In the genomic region with DNA sequence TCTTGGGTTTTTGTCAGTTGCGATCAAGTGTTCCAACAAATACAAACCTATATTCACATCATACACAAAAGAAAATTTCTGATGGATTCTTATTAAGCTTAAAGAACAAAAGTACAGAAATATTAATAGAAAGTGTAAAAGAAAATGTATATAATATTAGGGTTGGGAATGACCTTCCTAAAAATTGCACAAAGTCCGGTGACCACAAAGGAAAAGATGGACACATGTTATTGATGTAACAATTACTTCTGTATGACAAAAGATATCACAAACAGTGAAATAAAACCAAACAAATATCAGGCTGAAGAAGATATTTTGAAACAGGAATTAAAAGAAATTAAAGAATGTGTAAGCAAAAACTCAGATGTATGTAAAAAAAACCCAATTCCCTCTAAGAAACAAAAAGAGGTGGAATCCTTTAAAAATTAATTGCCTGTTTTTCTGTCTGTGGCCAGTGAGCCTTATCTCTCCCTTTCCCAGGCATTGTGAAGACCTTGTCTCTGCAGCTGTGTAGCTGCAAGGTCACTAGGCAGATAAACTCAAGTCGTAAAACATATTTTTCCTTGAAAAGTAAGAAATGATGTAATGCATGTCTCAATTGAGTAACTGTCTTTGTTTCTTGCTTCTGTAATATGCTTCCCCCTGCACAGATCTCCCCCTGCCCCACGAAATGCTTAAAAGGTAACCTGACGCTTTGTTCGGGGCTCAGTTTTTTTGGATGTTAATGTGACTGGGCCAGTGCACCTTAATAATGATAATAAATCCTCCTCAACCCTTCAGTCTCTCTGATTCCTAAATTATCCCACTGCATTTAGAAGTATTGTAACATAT, we compare ENCODE assay signal across 1 cellular context.
TF ChIP-seq lines count a peak whose summit lies in the region.

No MANE protein-coding gene starts in this region.

TF ChIP-seq in K562, 482 proteins besides CTCF, POLR2A, EP300 and RAD21 (continued from another document and continues in another):
- TF ChIP-seq, protein P1, sequence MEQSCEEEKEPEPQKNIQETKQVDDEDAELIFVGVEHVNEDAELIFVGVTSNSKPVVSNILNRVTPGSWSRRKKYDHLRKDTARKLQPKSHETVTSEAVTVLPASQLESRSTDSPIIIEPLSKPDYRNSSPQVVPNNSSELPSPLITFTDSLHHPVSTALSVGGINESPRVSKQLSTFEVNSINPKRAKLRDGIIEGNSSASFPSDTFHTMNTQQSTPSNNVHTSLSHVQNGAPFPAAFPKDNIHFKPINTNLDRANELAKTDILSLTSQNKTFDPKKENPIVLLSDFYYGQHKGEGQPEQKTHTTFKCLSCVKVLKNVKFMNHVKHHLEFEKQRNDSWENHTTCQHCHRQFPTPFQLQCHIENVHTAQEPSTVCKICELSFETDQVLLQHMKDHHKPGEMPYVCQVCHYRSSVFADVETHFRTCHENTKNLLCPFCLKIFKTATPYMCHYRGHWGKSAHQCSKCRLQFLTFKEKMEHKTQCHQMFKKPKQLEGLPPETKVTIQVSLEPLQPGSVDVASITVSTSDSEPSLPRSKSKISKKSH (CRISPR knock-in tag; IDR thresholded peaks at IDR 0.05) = no peak
- TF ChIP-seq RFX7 (CRISPR knock-in tag; IDR thresholded peaks at IDR 0.05) (no peak), PURB (CRISPR knock-in tag; IDR thresholded peaks at IDR 0.05; ENCODE audit: low read depth) (no peak), NFIX (CRISPR knock-in tag; IDR thresholded peaks at IDR 0.05; ENCODE audit: low read depth) (no peak), TSC22D4 (tag; IDR thresholded peaks at IDR 0.05) (no peak), PHF8 (IDR thresholded peaks at IDR 0.05; ENCODE audit: borderline replicate concordance, low read length) (no peak; the same call in 1 of the 2 replicates), POLR3A (IDR thresholded peaks at IDR 0.05; ENCODE audit: borderline replicate concordance, extremely low read depth, insufficient read depth, insufficient read length) (no peak), ZNF584 (CRISPR knock-in tag; IDR thresholded peaks at IDR 0.05; ENCODE audit: low read depth) (peak; percentile 39; the same call in 1 of the 2 replicates), CC2D1A (IDR thresholded peaks at IDR 0.05) (peak; percentile 85; the same call in 1 of the 2 replicates), ZEB2 (IDR thresholded peaks at IDR 0.05) (peak; percentile 74; the same call in 1 of the 2 replicates), CSDE1 (IDR thresholded peaks at IDR 0.05) (no peak), POLR2AphosphoS5 (IDR thresholded peaks at IDR 0.05; ENCODE audit: control insufficient read depth, insufficient read depth, low read depth, low read length) (peak; percentile 97), FOSL1 (tag; conservative IDR thresholded peaks at IDR 0.05) (peak; percentile 63), KDM5B (IDR thresholded peaks at IDR 0.05; ENCODE audit: insufficient replicate concordance, low read depth, low read length) (no peak), TOE1 (IDR thresholded peaks at IDR 0.05; ENCODE audit: borderline replicate concordance) (no peak), TOE1 (CRISPR knock-in tag; IDR thresholded peaks at IDR 0.05; ENCODE audit: borderline replicate concordance, low read depth) (no peak), FOXK1 (CRISPR knock-in tag; IDR thresholded peaks at IDR 0.05; ENCODE audit: borderline replicate concordance) (no peak), SREBF1 (IDR thresholded peaks at IDR 0.05; ENCODE audit: borderline replicate concordance, low read depth, low read length) (no peak), MTA3 (IDR thresholded peaks at IDR 0.05; ENCODE audit: borderline replicate concordance) (peak; percentile 76; the same call in 1 of the 2 replicates), ZNF311 (CRISPR knock-in tag; IDR thresholded peaks at IDR 0.05) (no peak), EGR1 (conservative IDR thresholded peaks at IDR 0.05) (0 out of 2 replicates have a peak, but pooled peaks have one; percentile 9), TAF9B (IDR thresholded peaks at IDR 0.05; ENCODE audit: partially characterized antibody) (peak; percentile 93), SLC30A9 (CRISPR knock-in tag; IDR thresholded peaks at IDR 0.05) (no peak), ZBED1 (IDR thresholded peaks at IDR 0.05) (peak; percentile 87; the same call in 1 of the 2 replicates), ZNF445 (CRISPR knock-in tag; IDR thresholded peaks at IDR 0.05; ENCODE audit: low read depth) (no peak), GTF2F1 (IDR thresholded peaks at IDR 0.05; ENCODE audit: low read depth, low read length) (no peak), ZNF589 (CRISPR knock-in tag; IDR thresholded peaks at IDR 0.05; ENCODE audit: low read depth) (peak; percentile 88), KLF1 (tag; IDR thresholded peaks at IDR 0.05) (no peak), ZNF12 (CRISPR knock-in tag; IDR thresholded peaks at IDR 0.05) (no peak), HMG20B (CRISPR knock-in tag; IDR thresholded peaks at IDR 0.05) (no peak), NELFE (IDR thresholded peaks at IDR 0.05; ENCODE audit: insufficient read depth, insufficient read length) (no peak), L3MBTL2 (IDR thresholded peaks at IDR 0.05) (no peak), SETDB1 (IDR thresholded peaks at IDR 0.05; ENCODE audit: low read length) (no peak), RAD51 (IDR thresholded peaks at IDR 0.05; ENCODE audit: borderline replicate concordance, low read depth) (peak; percentile 6; the same call in 1 of the 2 replicates), KLF6 (CRISPR knock-in tag; IDR thresholded peaks at IDR 0.05; ENCODE audit: borderline replicate concordance) (no peak), TCF3 (CRISPR knock-in tag; IDR thresholded peaks at IDR 0.05) (peak; percentile 96), THRAP3 (IDR thresholded peaks at IDR 0.05; ENCODE audit: borderline replicate concordance) (peak; percentile 56; the same call in 1 of the 2 replicates), DMBX1 (CRISPR knock-in tag; IDR thresholded peaks at IDR 0.05; ENCODE audit: borderline replicate concordance) (peak; percentile 72)
- TF ChIP-seq, protein P2, sequence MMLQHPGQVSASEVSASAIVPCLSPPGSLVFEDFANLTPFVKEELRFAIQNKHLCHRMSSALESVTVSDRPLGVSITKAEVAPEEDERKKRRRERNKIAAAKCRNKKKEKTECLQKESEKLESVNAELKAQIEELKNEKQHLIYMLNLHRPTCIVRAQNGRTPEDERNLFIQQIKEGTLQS (IDR thresholded peaks at IDR 0.05) = peak; percentile 96
- TF ChIP-seq, protein P2 (CRISPR knock-in tag; conservative IDR thresholded peaks at IDR 0.05) = no peak
- TF ChIP-seq, protein P3, sequence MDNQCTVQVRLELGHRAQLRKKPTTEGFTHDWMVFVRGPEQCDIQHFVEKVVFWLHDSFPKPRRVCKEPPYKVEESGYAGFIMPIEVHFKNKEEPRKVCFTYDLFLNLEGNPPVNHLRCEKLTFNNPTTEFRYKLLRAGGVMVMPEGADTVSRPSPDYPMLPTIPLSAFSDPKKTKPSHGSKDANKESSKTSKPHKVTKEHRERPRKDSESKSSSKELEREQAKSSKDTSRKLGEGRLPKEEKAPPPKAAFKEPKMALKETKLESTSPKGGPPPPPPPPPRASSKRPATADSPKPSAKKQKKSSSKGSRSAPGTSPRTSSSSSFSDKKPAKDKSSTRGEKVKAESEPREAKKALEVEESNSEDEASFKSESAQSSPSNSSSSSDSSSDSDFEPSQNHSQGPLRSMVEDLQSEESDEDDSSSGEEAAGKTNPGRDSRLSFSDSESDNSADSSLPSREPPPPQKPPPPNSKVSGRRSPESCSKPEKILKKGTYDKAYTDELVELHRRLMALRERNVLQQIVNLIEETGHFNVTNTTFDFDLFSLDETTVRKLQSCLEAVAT (IDR thresholded peaks at IDR 0.05) = peak in 1 of 2 experiments; percentile 81; a peak in 3 of 4 replicates
- TF ChIP-seq, protein P4, sequence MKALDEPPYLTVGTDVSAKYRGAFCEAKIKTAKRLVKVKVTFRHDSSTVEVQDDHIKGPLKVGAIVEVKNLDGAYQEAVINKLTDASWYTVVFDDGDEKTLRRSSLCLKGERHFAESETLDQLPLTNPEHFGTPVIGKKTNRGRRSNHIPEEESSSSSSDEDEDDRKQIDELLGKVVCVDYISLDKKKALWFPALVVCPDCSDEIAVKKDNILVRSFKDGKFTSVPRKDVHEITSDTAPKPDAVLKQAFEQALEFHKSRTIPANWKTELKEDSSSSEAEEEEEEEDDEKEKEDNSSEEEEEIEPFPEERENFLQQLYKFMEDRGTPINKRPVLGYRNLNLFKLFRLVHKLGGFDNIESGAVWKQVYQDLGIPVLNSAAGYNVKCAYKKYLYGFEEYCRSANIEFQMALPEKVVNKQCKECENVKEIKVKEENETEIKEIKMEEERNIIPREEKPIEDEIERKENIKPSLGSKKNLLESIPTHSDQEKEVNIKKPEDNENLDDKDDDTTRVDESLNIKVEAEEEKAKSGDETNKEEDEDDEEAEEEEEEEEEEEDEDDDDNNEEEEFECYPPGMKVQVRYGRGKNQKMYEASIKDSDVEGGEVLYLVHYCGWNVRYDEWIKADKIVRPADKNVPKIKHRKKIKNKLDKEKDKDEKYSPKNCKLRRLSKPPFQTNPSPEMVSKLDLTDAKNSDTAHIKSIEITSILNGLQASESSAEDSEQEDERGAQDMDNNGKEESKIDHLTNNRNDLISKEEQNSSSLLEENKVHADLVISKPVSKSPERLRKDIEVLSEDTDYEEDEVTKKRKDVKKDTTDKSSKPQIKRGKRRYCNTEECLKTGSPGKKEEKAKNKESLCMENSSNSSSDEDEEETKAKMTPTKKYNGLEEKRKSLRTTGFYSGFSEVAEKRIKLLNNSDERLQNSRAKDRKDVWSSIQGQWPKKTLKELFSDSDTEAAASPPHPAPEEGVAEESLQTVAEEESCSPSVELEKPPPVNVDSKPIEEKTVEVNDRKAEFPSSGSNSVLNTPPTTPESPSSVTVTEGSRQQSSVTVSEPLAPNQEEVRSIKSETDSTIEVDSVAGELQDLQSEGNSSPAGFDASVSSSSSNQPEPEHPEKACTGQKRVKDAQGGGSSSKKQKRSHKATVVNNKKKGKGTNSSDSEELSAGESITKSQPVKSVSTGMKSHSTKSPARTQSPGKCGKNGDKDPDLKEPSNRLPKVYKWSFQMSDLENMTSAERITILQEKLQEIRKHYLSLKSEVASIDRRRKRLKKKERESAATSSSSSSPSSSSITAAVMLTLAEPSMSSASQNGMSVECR (CRISPR knock-in tag; IDR thresholded peaks at IDR 0.05) = no peak
- TF ChIP-seq, protein P5, sequence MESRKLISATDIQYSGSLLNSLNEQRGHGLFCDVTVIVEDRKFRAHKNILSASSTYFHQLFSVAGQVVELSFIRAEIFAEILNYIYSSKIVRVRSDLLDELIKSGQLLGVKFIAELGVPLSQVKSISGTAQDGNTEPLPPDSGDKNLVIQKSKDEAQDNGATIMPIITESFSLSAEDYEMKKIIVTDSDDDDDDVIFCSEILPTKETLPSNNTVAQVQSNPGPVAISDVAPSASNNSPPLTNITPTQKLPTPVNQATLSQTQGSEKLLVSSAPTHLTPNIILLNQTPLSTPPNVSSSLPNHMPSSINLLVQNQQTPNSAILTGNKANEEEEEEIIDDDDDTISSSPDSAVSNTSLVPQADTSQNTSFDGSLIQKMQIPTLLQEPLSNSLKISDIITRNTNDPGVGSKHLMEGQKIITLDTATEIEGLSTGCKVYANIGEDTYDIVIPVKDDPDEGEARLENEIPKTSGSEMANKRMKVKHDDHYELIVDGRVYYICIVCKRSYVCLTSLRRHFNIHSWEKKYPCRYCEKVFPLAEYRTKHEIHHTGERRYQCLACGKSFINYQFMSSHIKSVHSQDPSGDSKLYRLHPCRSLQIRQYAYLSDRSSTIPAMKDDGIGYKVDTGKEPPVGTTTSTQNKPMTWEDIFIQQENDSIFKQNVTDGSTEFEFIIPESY (CRISPR knock-in tag; IDR thresholded peaks at IDR 0.05) = no peak
- TF ChIP-seq, protein P6, sequence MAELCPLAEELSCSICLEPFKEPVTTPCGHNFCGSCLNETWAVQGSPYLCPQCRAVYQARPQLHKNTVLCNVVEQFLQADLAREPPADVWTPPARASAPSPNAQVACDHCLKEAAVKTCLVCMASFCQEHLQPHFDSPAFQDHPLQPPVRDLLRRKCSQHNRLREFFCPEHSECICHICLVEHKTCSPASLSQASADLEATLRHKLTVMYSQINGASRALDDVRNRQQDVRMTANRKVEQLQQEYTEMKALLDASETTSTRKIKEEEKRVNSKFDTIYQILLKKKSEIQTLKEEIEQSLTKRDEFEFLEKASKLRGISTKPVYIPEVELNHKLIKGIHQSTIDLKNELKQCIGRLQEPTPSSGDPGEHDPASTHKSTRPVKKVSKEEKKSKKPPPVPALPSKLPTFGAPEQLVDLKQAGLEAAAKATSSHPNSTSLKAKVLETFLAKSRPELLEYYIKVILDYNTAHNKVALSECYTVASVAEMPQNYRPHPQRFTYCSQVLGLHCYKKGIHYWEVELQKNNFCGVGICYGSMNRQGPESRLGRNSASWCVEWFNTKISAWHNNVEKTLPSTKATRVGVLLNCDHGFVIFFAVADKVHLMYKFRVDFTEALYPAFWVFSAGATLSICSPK (IDR thresholded peaks at IDR 0.05; ENCODE audit: borderline replicate concordance) = no peak
- TF ChIP-seq, protein P7, sequence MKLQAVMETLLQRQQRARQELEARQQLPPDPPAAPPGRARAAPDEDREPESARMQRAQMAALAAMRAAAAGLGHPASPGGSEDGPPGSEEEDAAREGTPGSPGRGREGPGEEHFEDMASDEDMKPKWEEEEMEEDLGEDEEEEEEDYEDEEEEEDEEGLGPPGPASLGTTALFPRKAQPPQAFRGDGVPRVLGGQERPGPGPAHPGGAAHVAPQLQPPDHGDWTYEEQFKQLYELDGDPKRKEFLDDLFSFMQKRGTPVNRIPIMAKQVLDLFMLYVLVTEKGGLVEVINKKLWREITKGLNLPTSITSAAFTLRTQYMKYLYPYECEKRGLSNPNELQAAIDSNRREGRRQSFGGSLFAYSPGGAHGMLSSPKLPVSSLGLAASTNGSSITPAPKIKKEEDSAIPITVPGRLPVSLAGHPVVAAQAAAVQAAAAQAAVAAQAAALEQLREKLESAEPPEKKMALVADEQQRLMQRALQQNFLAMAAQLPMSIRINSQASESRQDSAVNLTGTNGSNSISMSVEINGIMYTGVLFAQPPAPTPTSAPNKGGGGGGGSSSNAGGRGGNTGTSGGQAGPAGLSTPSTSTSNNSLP (IDR thresholded peaks at IDR 0.05; ENCODE audit: borderline replicate concordance, low read depth, low read length) = 0 out of 2 replicates have a peak, but pooled peaks have one; percentile 59
